13 cellular contexts compared by ENCODE assay signal in the genomic region with DNA sequence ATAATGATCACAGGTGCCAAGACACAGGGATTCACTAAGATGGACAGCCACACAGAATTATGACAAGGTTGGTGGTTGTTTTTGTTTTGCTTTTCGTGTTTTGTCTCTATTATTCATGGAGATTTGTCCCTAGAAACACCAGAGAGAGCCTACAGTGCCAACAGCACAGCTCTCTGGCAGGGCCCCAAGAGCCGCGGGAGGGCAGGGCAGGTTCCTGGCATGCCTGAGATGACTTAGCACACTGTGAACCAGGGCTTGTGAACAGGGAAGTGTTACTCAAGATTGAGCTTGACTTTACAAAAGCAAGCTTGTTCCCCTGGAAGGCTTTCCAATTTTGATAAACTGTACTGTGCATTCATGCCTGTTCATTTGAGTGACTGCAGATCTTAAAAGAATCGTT.
DNase-seq lines count a peak whose midpoint lies in the region; ATAC-seq, FAIRE-seq and TF ChIP-seq lines count a peak whose summit lies in the region.
"Had no signal": no experiment of that assay in that cellular context is flagged by ENCODE, and none has a peak within 500 bp of the region (broad histone marks: within the 10 kb centered on the region; RNA-seq: fewer than 3 reads in every experiment).

No MANE protein-coding gene starts in this region.

- FAIRE-seq in frontal cortex (lab: Jason Lieb, UNC), result no peak
- FAIRE-seq: GM12878 had no signal

- no peaks in the 10 kb centered on the region for H3K36me3 ChIP-seq in gastrocnemius medialis

- H3K4me3 ChIP-seq in gastrocnemius medialis, result no peak overlapping the region
- H3K4me3 ChIP-seq: GM12878 had no signal

- intact Hi-C loops in gastrocnemius medialis (cut with DNase I; ENCODE audit: low total_unique reads), result no loop called here

- no peaks in the 10 kb centered on the region for H3K27me3 ChIP-seq in gastrocnemius medialis

- peak; percentile 81 for ATAC-seq in omental fat pad (ENCODE audit: low FRiP score)
- ATAC-seq in HG03196 (IDR thresholded peaks at IDR 0.05; ENCODE audit: unreplicated experiment), result no peak
- ATAC-seq in GM19467 (IDR thresholded peaks at IDR 0.05; ENCODE audit: unreplicated experiment), result no peak
- no peak for ATAC-seq in gastrocnemius medialis
- ATAC-seq: GM12878; stimulated activated naive CD8-positive, alpha-beta T cell treated with anti-CD3 and anti-CD28 coated beads, Interleukin-15, amount 100 ng/mL, for 72 hours had no signal

- TF ChIP-seq POLR2A in gastrocnemius medialis (IDR thresholded peaks at IDR 0.05), result no peak

- in situ Hi-C loops in gastrocnemius medialis (cut with MboI; ENCODE audit: low sequenced_read_pairs in 4 of 4), result no loop called here

- no peaks in the 10 kb centered on the region for H3K9me3 ChIP-seq in gastrocnemius medialis

- TF ChIP-seq CTCF in omental fat pad (IDR thresholded peaks at IDR 0.05), result no peak
- no peak for TF ChIP-seq CTCF in gastrocnemius medialis (IDR thresholded peaks at IDR 0.05 in 4 of 5, conservative IDR thresholded peaks at IDR 0.05 in 1 of 5)

- no peak overlapping the region for H3K27ac ChIP-seq in gastrocnemius medialis

- no peaks in the 10 kb centered on the region for H3K4me1 ChIP-seq in gastrocnemius medialis

- DNase-seq in COR-L47 (lab: John Stamatoyannopoulos, UW) (peak; percentile 57), NOMO-1 treated with DMSO at 0.1 percent for 48 hours (lab: John Stamatoyannopoulos, UW; ENCODE audit: unreplicated experiment) (peak; percentile 48), frontal cortex (ENCODE audit: low spot score in 2 of 2) (peak; percentile 43 to 49), omental fat pad (ENCODE audit: low spot score) (no peak), AG08396 (ENCODE audit: low spot score) (no peak), gastrocnemius medialis (no peak)
- DNase-seq: activated CD8-positive, alpha-beta memory T cell treated with anti-CD3 and anti-CD28 coated beads, Interleukin-2, amount 50 U/mL, for 48 hours; NCI-H446; stimulated activated naive CD8-positive, alpha-beta T cell treated with anti-CD3 and anti-CD28 coated beads, Interleukin-15, amount 100 ng/mL, for 72 hours; SW 1271 had no signal

Comparison
In these comparisons a context has a peak if more than half of its experiments do, and no peak if none do; other contexts are left out.
1. DNase-seq: peak in COR-L47 (single experiment), NOMO-1 treated with DMSO at 0.1 percent for 48 hours (single experiment) and frontal cortex (2 of 2); none in omental fat pad (single experiment), AG08396 (single experiment) and gastrocnemius medialis (0 of 2).